8 cellular contexts compared by ENCODE assay signal in the genomic region with DNA sequence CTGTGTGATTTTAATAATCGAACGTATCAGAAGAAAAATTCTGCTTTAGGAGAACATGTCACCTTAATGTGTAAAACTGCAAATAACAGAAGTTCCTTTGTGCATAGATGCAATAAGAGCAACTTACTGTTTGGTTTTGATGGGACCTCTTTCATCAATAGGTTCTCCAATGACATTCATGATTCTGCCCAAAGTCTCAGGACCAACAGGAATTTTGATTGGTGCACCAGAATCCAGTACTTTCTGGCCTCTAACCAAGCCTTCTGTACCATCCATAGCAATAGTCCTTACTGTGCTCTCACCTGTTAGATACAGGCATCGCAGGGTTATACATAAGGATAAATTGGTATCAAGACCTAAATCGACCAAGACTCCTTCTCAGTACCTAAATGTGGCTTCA. TPM values are rescaled to one million over a fixed set of nuclear protein-coding genes. Genes with fewer than 3 reads are reported as not detected.
A peak's percentile ranks its signal among the peaks of the same experiment; 100 is the strongest.
DNase-seq lines count a peak whose midpoint lies in the region; ATAC-seq lines count a peak whose summit lies in the region.

No MANE protein-coding gene starts in this region.

- no peak for ATAC-seq in central memory CD8-positive, alpha-beta T cell (replicated peaks; ENCODE audit: extremely low read depth, poor library complexity, severe bottlenecking)
- ATAC-seq in HG03095 (IDR thresholded peaks at IDR 0.05; ENCODE audit: unreplicated experiment) (no peak), GM19452 (IDR thresholded peaks at IDR 0.05; ENCODE audit: unreplicated experiment) (no peak), GM19463 (IDR thresholded peaks at IDR 0.05; ENCODE audit: unreplicated experiment) (no peak), GM18498 (IDR thresholded peaks at IDR 0.05; ENCODE audit: unreplicated experiment) (no peak)

- no peak overlapping the region for H3K27ac ChIP-seq in ACC112 (ENCODE audit: low read depth, low read length)
- H3K27ac ChIP-seq in HUES64 (ENCODE audit: low read depth, low read length): no peak overlapping the region
- H3K27ac ChIP-seq in mucosa of rectum (ENCODE audit: low read depth in 2 of 2, low read length in 2 of 2): peak overlapping the region; percentile 95

- peak overlapping the region; percentile 93 for H3K27ac Mint-ChIP-seq in central memory CD8-positive, alpha-beta T cell (ENCODE audit: low read depth)

- peaks cover 61% of the 10 kb centered on the region for H3K36me3 Mint-ChIP-seq in central memory CD8-positive, alpha-beta T cell (ENCODE audit: insufficient read depth)

- H3K9me3 ChIP-seq in HUES64 (ENCODE audit: insufficient read depth, low read depth, low read length) (no peaks in the 10 kb centered on the region), mucosa of rectum (ENCODE audit: control insufficient read depth in 2 of 2, low read length in 2 of 2) (no peaks in the 10 kb centered on the region)

- no peaks in the 10 kb centered on the region for H3K9me3 Mint-ChIP-seq in central memory CD8-positive, alpha-beta T cell

- H3K9ac ChIP-seq in HUES64 (ENCODE audit: low read depth, low read length): peak overlapping the region; percentile 92
- peak overlapping the region; percentile 98 to 100 for H3K9ac ChIP-seq in mucosa of rectum (ENCODE audit: low read depth in 1 of 2, low read length in 2 of 2)

- no peak for DNase-seq in central memory CD8-positive, alpha-beta T cell (ENCODE audit: low spot score in 2 of 2)

- peak overlapping the region; percentile 90 for H3K4me3 Mint-ChIP-seq in central memory CD8-positive, alpha-beta T cell

- 58% methylated on average over 4 of the region's 4 CpGs for WGBS in HUES64

- peaks cover 40% of the 10 kb centered on the region for H3K79me2 ChIP-seq in ACC112 (ENCODE audit: control insufficient read depth, insufficient read depth, low read length, unreplicated experiment)

- no peaks in the 10 kb centered on the region for H3K27me3 Mint-ChIP-seq in central memory CD8-positive, alpha-beta T cell

- peak overlapping the region; percentile 98 for H3K4me3 ChIP-seq in ACC112 (ENCODE audit: low read depth, low read length)
- H3K4me3 ChIP-seq in HUES64 (ENCODE audit: low read length): peak overlapping the region; percentile 89
- peak overlapping the region; percentile 84 to 100 for H3K4me3 ChIP-seq in mucosa of rectum (ENCODE audit: low read length in 2 of 2)

- H3K4me1 ChIP-seq in ACC112 (ENCODE audit: control insufficient read depth, insufficient read depth, low read length, unreplicated experiment) (peaks cover 10% of the 10 kb centered on the region), HUES64 (ENCODE audit: insufficient read depth, low read length) (peaks cover 7% of the 10 kb centered on the region), mucosa of rectum (ENCODE audit: control insufficient read depth in 2 of 2, insufficient read depth in 2 of 2, low read length in 2 of 2) (peaks cover 9 to 28% of the 10 kb centered on the region in 2 donors)

- H3K27me3 ChIP-seq in ACC112 (ENCODE audit: insufficient read depth, low read length): no peaks in the 10 kb centered on the region
- H3K27me3 ChIP-seq in HUES64 (ENCODE audit: insufficient read depth, low read length): no peaks in the 10 kb centered on the region
- H3K27me3 ChIP-seq in mucosa of rectum (ENCODE audit: control insufficient read depth in 2 of 2, insufficient read depth in 2 of 2, low read length in 2 of 2): no peaks in the 10 kb centered on the region

- H2AFZ ChIP-seq in ACC112 (ENCODE audit: low read length, unreplicated experiment): no peak overlapping the region

- peaks cover 26% of the 10 kb centered on the region for H3K4me1 Mint-ChIP-seq in central memory CD8-positive, alpha-beta T cell

- H3K36me3 ChIP-seq in ACC112 (ENCODE audit: insufficient read depth, low read length) (peaks cover 24% of the 10 kb centered on the region), HUES64 (ENCODE audit: insufficient read depth, low read length) (peaks cover 54% of the 10 kb centered on the region), mucosa of rectum (ENCODE audit: control insufficient read depth in 2 of 2, insufficient read depth in 2 of 2, low read length in 2 of 2) (peaks cover 39 to 44% of the 10 kb centered on the region in 2 donors)

RNA-seq across cellular contexts. Expression of a gene that starts 1.1 kb away (rescaled TPM):
- 774 TPM for polyA plus RNA-seq in HUES64 (2013, experiment 1 of 2)
- polyA plus RNA-seq in HUES64 (2013, experiment 2 of 2): 792 TPM

RNA-seq across cellular contexts. Expression of a gene that starts 14.5 kb away (rescaled TPM):
- polyA plus RNA-seq in HUES64 (2013, experiment 1 of 2): 53.3 TPM
- 58.5 TPM for polyA plus RNA-seq in HUES64 (2013, experiment 2 of 2)

RNA-seq across cellular contexts. Expression of a gene that starts 43.4 kb away (rescaled TPM):
- polyA plus RNA-seq in HUES64 (2013, experiment 1 of 2): 371 TPM
- polyA plus RNA-seq in HUES64 (2013, experiment 2 of 2): 392 TPM

Comparison
In these comparisons a context has a peak if more than half of its experiments do, and no peak if none do; other contexts are left out.
1. H3K27ac ChIP-seq: peak in mucosa of rectum (2 of 2); none in ACC112 (single experiment) and HUES64 (single experiment).
2. Peak in every context shown above with its lines, with median percentiles within 50 percentile points of each other: H3K4me3 ChIP-seq.